28 cellular contexts compared by ENCODE assay signal in the genomic region with DNA sequence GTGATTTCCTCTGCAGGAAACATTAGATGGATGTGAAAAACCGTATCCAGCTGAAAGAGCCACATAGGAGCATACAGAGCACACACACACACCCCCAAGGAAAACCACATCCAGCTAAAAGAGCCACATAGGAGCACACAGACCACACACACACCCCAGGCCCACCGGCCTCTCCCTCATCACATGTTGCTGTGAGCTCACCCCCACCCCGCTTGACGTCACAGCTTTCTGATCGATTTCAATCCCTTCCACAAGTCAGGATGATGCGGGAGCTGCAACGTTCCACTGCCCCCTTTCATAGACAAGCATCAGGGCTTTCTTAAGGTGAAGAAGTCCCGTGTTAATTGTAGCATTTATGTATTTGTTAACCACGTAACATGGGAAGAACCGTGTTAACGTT.
"Had no signal": no experiment of that assay in that cellular context is flagged by ENCODE, and none has a peak within 500 bp of the region (broad histone marks: within the 10 kb centered on the region; RNA-seq: fewer than 3 reads in every experiment).

No MANE protein-coding gene starts in this region.

- FAIRE-seq: colon, endometrium, endothelial cell of umbilical vein, frontal cortex had no signal

- H3K27ac Mint-ChIP-seq: dendritic cell treated with granulocyte-macrophage colony-stimulating factor and Interleukin-4, amounts not matched to agents 40 ng/mL and 50 ng/mL, for 4 days; effector memory CD8-positive, alpha-beta T cell; endodermal cell had no signal

- H3K4me1 Mint-ChIP-seq: endodermal cell had no signal

- H3K4me1 ChIP-seq: colonic mucosa, esophagus muscularis mucosa, esophagus squamous epithelium, foreskin keratinocyte, gastrocnemius medialis, gastroesophageal sphincter, heart left ventricle, heart right ventricle had no signal

- H3K27me3 Mint-ChIP-seq: dendritic cell treated with granulocyte-macrophage colony-stimulating factor and Interleukin-4, amounts not matched to agents 40 ng/mL and 50 ng/mL, for 4 days had no signal

- H3K27me3 ChIP-seq: colonic mucosa, foreskin keratinocyte, gastrocnemius medialis had no signal

- ATAC-seq: effector memory CD8-positive, alpha-beta T cell; esophagus mucosa; foreskin keratinocyte; gastrocnemius medialis; gastroesophageal sphincter; heart left ventricle; heart right ventricle had no signal

- H3K36me3 ChIP-seq: colonic mucosa, esophagus muscularis mucosa, esophagus squamous epithelium, gastrocnemius medialis, gastroesophageal sphincter, heart left ventricle, heart right ventricle had no signal

- H3K4me3 Mint-ChIP-seq: dendritic cell treated with granulocyte-macrophage colony-stimulating factor and Interleukin-4, amounts not matched to agents 40 ng/mL and 50 ng/mL, for 4 days; effector memory CD8-positive, alpha-beta T cell; endodermal cell had no signal

- DNase-seq: colonic mucosa; cortex of kidney; dermis blood vessel endothelial cell; dorsolateral prefrontal cortex; effector CD4-positive, alpha-beta T cell; effector CD8-positive, alpha-beta T cell; effector memory CD4-positive, alpha-beta T cell; effector memory CD8-positive, alpha-beta T cell; endodermal cell; erythroblast; esophagus squamous epithelium; foreskin fibroblast; foreskin keratinocyte; foreskin melanocyte; gastrocnemius medialis; glutamatergic neuron; heart left ventricle; heart right ventricle had no signal

- H3K4me3 ChIP-seq: colonic mucosa, coronary artery, dorsolateral prefrontal cortex, esophagus muscularis mucosa, esophagus squamous epithelium, gastrocnemius medialis, gastroesophageal sphincter, heart left ventricle, heart right ventricle had no signal

- H3K27ac ChIP-seq: colonic mucosa, coronary artery, dorsolateral prefrontal cortex, epithelial cell of prostate, esophagus muscularis mucosa, esophagus squamous epithelium, foreskin keratinocyte, gastrocnemius medialis, gastroesophageal sphincter, heart left ventricle, heart right ventricle had no signal

- H3K9me3 ChIP-seq: colonic mucosa had no signal
